ENCODE assay signal across 13 cellular contexts in genomic region chr6:166624275-166624674, GRCh38. TPM values are rescaled to one million over a fixed set of nuclear protein-coding genes. Genes with fewer than 3 reads are reported as not detected.
DNase-seq lines count a peak whose midpoint lies in the region; FAIRE-seq and TF ChIP-seq lines count a peak whose summit lies in the region.
"Had no signal": no experiment of that assay in that cellular context is flagged by ENCODE, and none has a peak within 500 bp of the region (broad histone marks: within the 10 kb centered on the region; RNA-seq: fewer than 3 reads in every experiment).

No MANE protein-coding gene starts in this region.

- H3K9ac ChIP-seq in fibroblast of lung (ENCODE audit: insufficient read depth, low read length) = no peak overlapping the region

- H3K9me3 Mint-ChIP-seq in activated T-helper 2 cell treated with anti-CD3 and anti-CD28 coated beads, Interferon-gamma antibody, Interleukin-2, Interleukin-4, amounts not matched to agents 10 μg/mL and 5 μg/mL and 100 μg/mL, durations not matched to agents 14 hours and 24 hours and 36 hours = no peaks in the 10 kb centered on the region
- H3K9me3 Mint-ChIP-seq: memory B cell had no signal

- H3K27ac Mint-ChIP-seq in activated T-helper 2 cell treated with anti-CD3 and anti-CD28 coated beads, Interferon-gamma antibody, Interleukin-2, Interleukin-4, amounts not matched to agents 10 μg/mL and 5 μg/mL and 100 μg/mL, durations not matched to agents 14 hours and 24 hours and 36 hours = no peak overlapping the region
- H3K27ac Mint-ChIP-seq: memory B cell had no signal

- no peak overlapping the region for H2AFZ ChIP-seq in fibroblast of lung (ENCODE audit: low read length)

- no peak overlapping the region for H3K4me3 Mint-ChIP-seq in activated T-helper 2 cell treated with anti-CD3 and anti-CD28 coated beads, Interferon-gamma antibody, Interleukin-2, Interleukin-4, amounts not matched to agents 10 μg/mL and 5 μg/mL and 100 μg/mL, durations not matched to agents 14 hours and 24 hours and 36 hours (ENCODE audit: low read depth)
- H3K4me3 Mint-ChIP-seq: memory B cell had no signal

- no peak for TF ChIP-seq CTCF in fibroblast of lung (conservative IDR thresholded peaks at IDR 0.05 in 1 of 2, IDR thresholded peaks at IDR 0.05 in 1 of 2; ENCODE audit: low read depth in 1 of 2, low read length in 2 of 2)

- peaks cover 42% of the 10 kb centered on the region for H3K79me2 ChIP-seq in fibroblast of lung (ENCODE audit: control insufficient read depth, insufficient read depth, low read length)

- peaks cover 38% of the 10 kb centered on the region for H3K4me1 ChIP-seq in fibroblast of lung (ENCODE audit: control insufficient read depth, extremely low read depth, insufficient read depth, low read length)

- H3K4me3 ChIP-seq in fibroblast of lung (replicated peaks in 1 of 4; ENCODE audit: control extremely low read depth in 1 of 4, insufficient read depth in 1 of 4, low read depth in 3 of 4, low read length in 4 of 4) = peak overlapping the region in 1 of 4 experiments; percentile 25

- H3K27me3 ChIP-seq in fibroblast of lung (ENCODE audit: control insufficient read depth, insufficient read depth, low read length) = no peaks in the 10 kb centered on the region

- H3K36me3 Mint-ChIP-seq in activated T-helper 2 cell treated with anti-CD3 and anti-CD28 coated beads, Interferon-gamma antibody, Interleukin-2, Interleukin-4, amounts not matched to agents 10 μg/mL and 5 μg/mL and 100 μg/mL, durations not matched to agents 14 hours and 24 hours and 36 hours (ENCODE audit: low read depth) = no peaks in the 10 kb centered on the region
- H3K36me3 Mint-ChIP-seq: memory B cell had no signal

- H3K4me2 ChIP-seq in fibroblast of lung (ENCODE audit: extremely low read depth, insufficient read depth, low read length) = peak overlapping the region; percentile 61

- no peak for TF ChIP-seq POLR2A in GM12891 (IDR thresholded peaks at IDR 0.05; ENCODE audit: low read depth, low read length)

- intact Hi-C loops in activated T-helper 2 cell treated with anti-CD3 and anti-CD28 coated beads, Interferon-gamma antibody, Interleukin-2, Interleukin-4, amounts not matched to agents 10 μg/mL and 5 μg/mL and 100 μg/mL, durations not matched to agents 14 hours and 24 hours and 36 hours (cut with micrococcal nuclease) = loop anchor here (10.0 kb wide), 1 partner anchor 349 kb away; no protein-coding TSS in a partner anchor
- intact Hi-C loops in posterior vena cava (cut with DNase I) = no loop called here

- peak overlapping the region; percentile 33 for H3K27ac ChIP-seq in fibroblast of lung (ENCODE audit: insufficient read depth, low read length)

- FAIRE-seq in GM12891 (lab: Jason Lieb, UNC) = no peak
- FAIRE-seq: D721Med, H1 had no signal

- H3K4me1 Mint-ChIP-seq in activated T-helper 2 cell treated with anti-CD3 and anti-CD28 coated beads, Interferon-gamma antibody, Interleukin-2, Interleukin-4, amounts not matched to agents 10 μg/mL and 5 μg/mL and 100 μg/mL, durations not matched to agents 14 hours and 24 hours and 36 hours (ENCODE audit: low read depth) = peaks cover 16% of the 10 kb centered on the region

- peaks cover 42% of the 10 kb centered on the region for H3K27me3 Mint-ChIP-seq in activated T-helper 2 cell treated with anti-CD3 and anti-CD28 coated beads, Interferon-gamma antibody, Interleukin-2, Interleukin-4, amounts not matched to agents 10 μg/mL and 5 μg/mL and 100 μg/mL, durations not matched to agents 14 hours and 24 hours and 36 hours (ENCODE audit: low read depth)
- H3K27me3 Mint-ChIP-seq: memory B cell had no signal

- no peaks in the 10 kb centered on the region for H3K36me3 ChIP-seq in fibroblast of lung (ENCODE audit: control insufficient read depth, insufficient read depth, low read length)

- H3K9me3 ChIP-seq in fibroblast of lung (ENCODE audit: control insufficient read depth, insufficient read depth, low read depth, low read length) = no peaks in the 10 kb centered on the region

- DNase-seq in GDM1 (lab: John Stamatoyannopoulos, UW) (peak; percentile 6), SKM-1 treated with dmso at 0.1 percent for 144 hours (lab: John Stamatoyannopoulos, UW; ENCODE audit: unreplicated experiment) (peak; percentile 49), fibroblast of lung (ENCODE audit: low read depth in 2 of 2) (peak; percentile 71 to 94), pons (ENCODE audit: low spot score) (peak; percentile 47), posterior vena cava (ENCODE audit: low spot score) (no peak), GM12891 (ENCODE audit: insufficient read length, low spot score) (no peak)
- no peak for DNase-seq in activated T-helper 2 cell treated with anti-CD3 and anti-CD28 coated beads, Interferon-gamma antibody, Interleukin-2, Interleukin-4, amounts not matched to agents 10 μg/mL and 5 μg/mL and 100 μg/mL, durations not matched to agents 14 hours and 24 hours and 36 hours (ENCODE audit: low spot score)
- DNase-seq in activated naive CD4-positive, alpha-beta T cell treated with anti-CD3 and anti-CD28 coated beads, Interleukin-2, amount 50 U/mL, for 16 hours = no peak
- DNase-seq: effector CD8-positive, alpha-beta T cell; NCI-H2107 had no signal

- no peaks in the 10 kb centered on the region for H4K20me1 ChIP-seq in fibroblast of lung (ENCODE audit: control insufficient read depth, extremely low read depth, insufficient read depth, low read length)

TF ChIP-seq in GM12891, 5 proteins besides CTCF, POLR2A, EP300 and RAD21:
- TF ChIP-seq PAX5 (IDR thresholded peaks at IDR 0.05; ENCODE audit: insufficient read depth, low read length, severe bottlenecking) = no peak
- no peak for TF ChIP-seq POLR2AphosphoS5 (IDR thresholded peaks at IDR 0.05; ENCODE audit: low read depth, low read length)
- no peak for TF ChIP-seq POU2F2 (IDR thresholded peaks at IDR 0.05; ENCODE audit: low read depth, low read length)
- no peak for TF ChIP-seq SPI1 (IDR thresholded peaks at IDR 0.05; ENCODE audit: low read depth, low read length)
- TF ChIP-seq TAF1 (IDR thresholded peaks at IDR 0.05; ENCODE audit: low read depth, low read length) = no peak

RNA-seq across cellular contexts. Expression of gene RPS6KA2, which starts 2.8 kb away (rescaled TPM):
- total RNA-seq in fibroblast of lung (109 and 116 TPM in 2 replicates), posterior vena cava (10 to 100 TPM; 34.0 to 43.4 TPM)
- 66.8 and 80.2 TPM in 2 replicates for polyA plus RNA-seq in fibroblast of lung
- polyA plus RNA-seq in fibroblast of lung (2012) = 60.3 and 64.5 TPM in 2 replicates
- polyA minus RNA-seq in fibroblast of lung (ENCODE audit: low replicate concordance) = 129 and 153 TPM in 2 replicates
- total RNA-seq in activated T-helper 2 cell treated with anti-CD3 and anti-CD28 coated beads, Interferon-gamma antibody, Interleukin-2, Interleukin-4, amounts not matched to agents 10 μg/mL and 5 μg/mL and 100 μg/mL, durations not matched to agents 14 hours and 24 hours and 36 hours = 2.1 and 2.2 TPM in 2 replicates
- 3.9 TPM for polyA plus RNA-seq in GM12891 (2012; ENCODE audit: low read depth, missing spikeins)

RNA-seq across cellular contexts. Expression of gene RAMACL, which starts 37.8 kb away (rescaled TPM):
- total RNA-seq in fibroblast of lung (2.3 and 5.0 TPM in 2 replicates), posterior vena cava (1 to 10 TPM; 1.7 to 2.7 TPM)
- 0.20 and 0.22 TPM in 2 replicates for polyA plus RNA-seq in fibroblast of lung
- 0.21 and 0.28 TPM in 2 replicates for polyA plus RNA-seq in fibroblast of lung (2012)
- polyA minus RNA-seq in fibroblast of lung (ENCODE audit: low replicate concordance) = 0.16 TPM in 1 of 2 replicates, not detected in the other
- total RNA-seq in activated T-helper 2 cell treated with anti-CD3 and anti-CD28 coated beads, Interferon-gamma antibody, Interleukin-2, Interleukin-4, amounts not matched to agents 10 μg/mL and 5 μg/mL and 100 μg/mL, durations not matched to agents 14 hours and 24 hours and 36 hours = 0.32 TPM in 1 of 2 replicates, not detected in the other
- polyA plus RNA-seq in GM12891 (2012; ENCODE audit: low read depth, missing spikeins) = 0.22 TPM

Comparison
In these comparisons a context has a peak if more than half of its experiments do, and no peak if none do; other contexts are left out.
1. DNase-seq: peak in GDM1 (single experiment), SKM-1 treated with dmso at 0.1 percent for 144 hours (single experiment), fibroblast of lung (2 of 2) and pons (single experiment); none in activated T-helper 2 cell treated with anti-CD3 and anti-CD28 coated beads, Interferon-gamma antibody, Interleukin-2, Interleukin-4, amounts not matched to agents 10 μg/mL and 5 μg/mL and 100 μg/mL, durations not matched to agents 14 hours and 24 hours and 36 hours (single experiment), posterior vena cava (single experiment), activated naive CD4-positive, alpha-beta T cell treated with anti-CD3 and anti-CD28 coated beads, Interleukin-2, amount 50 U/mL, for 16 hours (single experiment) and GM12891 (single experiment).
2. RNA of gene RPS6KA2, which starts 2.8 kb away (total RNA-seq): 109 to 116 TPM in fibroblast of lung and 34.0 to 43.4 TPM in posterior vena cava; 2.1 to 2.2 TPM in activated T-helper 2 cell treated with anti-CD3 and anti-CD28 coated beads, Interferon-gamma antibody, Interleukin-2, Interleukin-4, amounts not matched to agents 10 μg/mL and 5 μg/mL and 100 μg/mL, durations not matched to agents 14 hours and 24 hours and 36 hours; every median in the first group is over 10 times any median in the second.